1 cellular context compared by ENCODE assay signal in genomic region chr7:14954035-14954434, GRCh38.
TF ChIP-seq lines count a peak whose summit lies in the region.

No MANE protein-coding gene starts in this region.

TF ChIP-seq in A549, 52 proteins besides CTCF, POLR2A, EP300 and RAD21 (continued from another document):
- TF ChIP-seq, protein P1, sequence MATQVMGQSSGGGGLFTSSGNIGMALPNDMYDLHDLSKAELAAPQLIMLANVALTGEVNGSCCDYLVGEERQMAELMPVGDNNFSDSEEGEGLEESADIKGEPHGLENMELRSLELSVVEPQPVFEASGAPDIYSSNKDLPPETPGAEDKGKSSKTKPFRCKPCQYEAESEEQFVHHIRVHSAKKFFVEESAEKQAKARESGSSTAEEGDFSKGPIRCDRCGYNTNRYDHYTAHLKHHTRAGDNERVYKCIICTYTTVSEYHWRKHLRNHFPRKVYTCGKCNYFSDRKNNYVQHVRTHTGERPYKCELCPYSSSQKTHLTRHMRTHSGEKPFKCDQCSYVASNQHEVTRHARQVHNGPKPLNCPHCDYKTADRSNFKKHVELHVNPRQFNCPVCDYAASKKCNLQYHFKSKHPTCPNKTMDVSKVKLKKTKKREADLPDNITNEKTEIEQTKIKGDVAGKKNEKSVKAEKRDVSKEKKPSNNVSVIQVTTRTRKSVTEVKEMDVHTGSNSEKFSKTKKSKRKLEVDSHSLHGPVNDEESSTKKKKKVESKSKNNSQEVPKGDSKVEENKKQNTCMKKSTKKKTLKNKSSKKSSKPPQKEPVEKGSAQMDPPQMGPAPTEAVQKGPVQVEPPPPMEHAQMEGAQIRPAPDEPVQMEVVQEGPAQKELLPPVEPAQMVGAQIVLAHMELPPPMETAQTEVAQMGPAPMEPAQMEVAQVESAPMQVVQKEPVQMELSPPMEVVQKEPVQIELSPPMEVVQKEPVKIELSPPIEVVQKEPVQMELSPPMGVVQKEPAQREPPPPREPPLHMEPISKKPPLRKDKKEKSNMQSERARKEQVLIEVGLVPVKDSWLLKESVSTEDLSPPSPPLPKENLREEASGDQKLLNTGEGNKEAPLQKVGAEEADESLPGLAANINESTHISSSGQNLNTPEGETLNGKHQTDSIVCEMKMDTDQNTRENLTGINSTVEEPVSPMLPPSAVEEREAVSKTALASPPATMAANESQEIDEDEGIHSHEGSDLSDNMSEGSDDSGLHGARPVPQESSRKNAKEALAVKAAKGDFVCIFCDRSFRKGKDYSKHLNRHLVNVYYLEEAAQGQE (IDR thresholded peaks at IDR 0.05): 0 out of 2 replicates have a peak, but pooled peaks have one; percentile 31
- no peak for TF ChIP-seq ZNF302 (CRISPR knock-in tag; IDR thresholded peaks at IDR 0.05)
